ENCODE assay signal across 1 cellular context in the genomic region with DNA sequence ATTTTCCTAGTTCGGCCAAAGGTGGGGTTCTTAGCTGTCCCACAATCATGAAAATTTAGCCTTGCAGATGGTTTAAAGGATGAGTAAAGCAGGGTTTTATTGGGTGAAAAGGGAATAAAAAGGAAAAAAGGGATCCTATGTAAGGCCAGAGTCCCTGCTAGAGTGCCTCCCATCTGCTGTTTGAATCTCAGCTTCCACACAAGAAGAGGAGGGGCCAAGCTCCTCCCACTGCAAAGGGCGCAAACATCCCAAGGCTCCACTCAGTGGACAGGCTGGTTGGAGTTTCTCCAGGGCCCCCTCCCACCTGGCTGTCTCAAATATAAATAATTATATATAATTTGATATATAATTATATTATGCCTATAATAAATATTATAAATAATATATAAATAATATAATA.
TF ChIP-seq lines count a peak whose summit lies in the region.

No MANE protein-coding gene starts in this region.

TF ChIP-seq in GM23338, 12 proteins besides CTCF, POLR2A, EP300 and RAD21 (continued from another document):
- TF ChIP-seq, protein P1, sequence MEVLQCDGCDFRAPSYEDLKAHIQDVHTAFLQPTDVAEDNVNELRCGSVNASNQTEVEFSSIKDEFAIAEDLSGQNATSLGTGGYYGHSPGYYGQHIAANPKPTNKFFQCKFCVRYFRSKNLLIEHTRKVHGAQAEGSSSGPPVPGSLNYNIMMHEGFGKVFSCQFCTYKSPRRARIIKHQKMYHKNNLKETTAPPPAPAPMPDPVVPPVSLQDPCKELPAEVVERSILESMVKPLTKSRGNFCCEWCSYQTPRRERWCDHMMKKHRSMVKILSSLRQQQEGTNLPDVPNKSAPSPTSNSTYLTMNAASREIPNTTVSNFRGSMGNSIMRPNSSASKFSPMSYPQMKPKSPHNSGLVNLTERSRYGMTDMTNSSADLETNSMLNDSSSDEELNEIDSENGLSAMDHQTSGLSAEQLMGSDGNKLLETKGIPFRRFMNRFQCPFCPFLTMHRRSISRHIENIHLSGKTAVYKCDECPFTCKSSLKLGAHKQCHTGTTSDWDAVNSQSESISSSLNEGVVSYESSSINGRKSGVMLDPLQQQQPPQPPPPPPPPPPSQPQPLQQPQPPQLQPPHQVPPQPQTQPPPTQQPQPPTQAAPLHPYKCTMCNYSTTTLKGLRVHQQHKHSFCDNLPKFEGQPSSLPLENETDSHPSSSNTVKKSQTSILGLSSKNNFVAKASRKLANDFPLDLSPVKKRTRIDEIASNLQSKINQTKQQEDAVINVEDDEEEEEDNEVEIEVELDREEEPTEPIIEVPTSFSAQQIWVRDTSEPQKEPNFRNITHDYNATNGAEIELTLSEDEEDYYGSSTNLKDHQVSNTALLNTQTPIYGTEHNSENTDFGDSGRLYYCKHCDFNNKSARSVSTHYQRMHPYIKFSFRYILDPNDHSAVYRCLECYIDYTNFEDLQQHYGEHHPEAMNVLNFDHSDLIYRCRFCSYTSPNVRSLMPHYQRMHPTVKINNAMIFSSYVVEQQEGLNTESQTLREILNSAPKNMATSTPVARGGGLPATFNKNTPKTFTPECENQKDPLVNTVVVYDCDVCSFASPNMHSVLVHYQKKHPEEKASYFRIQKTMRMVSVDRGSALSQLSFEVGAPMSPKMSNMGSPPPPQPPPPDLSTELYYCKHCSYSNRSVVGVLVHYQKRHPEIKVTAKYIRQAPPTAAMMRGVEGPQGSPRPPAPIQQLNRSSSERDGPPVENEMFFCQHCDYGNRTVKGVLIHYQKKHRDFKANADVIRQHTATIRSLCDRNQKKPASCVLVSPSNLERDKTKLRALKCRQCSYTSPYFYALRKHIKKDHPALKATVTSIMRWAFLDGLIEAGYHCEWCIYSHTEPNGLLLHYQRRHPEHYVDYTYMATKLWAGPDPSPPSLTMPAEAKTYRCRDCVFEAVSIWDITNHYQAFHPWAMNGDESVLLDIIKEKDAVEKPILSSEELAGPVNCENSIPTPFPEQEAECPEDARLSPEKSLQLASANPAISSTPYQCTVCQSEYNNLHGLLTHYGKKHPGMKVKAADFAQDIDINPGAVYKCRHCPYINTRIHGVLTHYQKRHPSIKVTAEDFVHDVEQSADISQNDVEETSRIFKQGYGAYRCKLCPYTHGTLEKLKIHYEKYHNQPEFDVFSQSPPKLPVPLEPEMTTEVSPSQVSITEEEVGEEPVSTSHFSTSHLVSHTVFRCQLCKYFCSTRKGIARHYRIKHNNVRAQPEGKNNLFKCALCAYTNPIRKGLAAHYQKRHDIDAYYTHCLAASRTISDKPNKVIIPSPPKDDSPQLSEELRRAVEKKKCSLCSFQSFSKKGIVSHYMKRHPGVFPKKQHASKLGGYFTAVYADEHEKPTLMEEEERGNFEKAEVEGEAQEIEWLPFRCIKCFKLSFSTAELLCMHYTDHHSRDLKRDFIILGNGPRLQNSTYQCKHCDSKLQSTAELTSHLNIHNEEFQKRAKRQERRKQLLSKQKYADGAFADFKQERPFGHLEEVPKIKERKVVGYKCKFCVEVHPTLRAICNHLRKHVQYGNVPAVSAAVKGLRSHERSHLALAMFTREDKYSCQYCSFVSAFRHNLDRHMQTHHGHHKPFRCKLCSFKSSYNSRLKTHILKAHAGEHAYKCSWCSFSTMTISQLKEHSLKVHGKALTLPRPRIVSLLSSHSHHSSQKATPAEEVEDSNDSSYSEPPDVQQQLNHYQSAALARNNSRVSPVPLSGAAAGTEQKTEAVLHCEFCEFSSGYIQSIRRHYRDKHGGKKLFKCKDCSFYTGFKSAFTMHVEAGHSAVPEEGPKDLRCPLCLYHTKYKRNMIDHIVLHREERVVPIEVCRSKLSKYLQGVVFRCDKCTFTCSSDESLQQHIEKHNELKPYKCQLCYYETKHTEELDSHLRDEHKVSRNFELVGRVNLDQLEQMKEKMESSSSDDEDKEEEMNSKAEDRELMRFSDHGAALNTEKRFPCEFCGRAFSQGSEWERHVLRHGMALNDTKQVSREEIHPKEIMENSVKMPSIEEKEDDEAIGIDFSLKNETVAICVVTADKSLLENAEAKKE (CRISPR knock-in tag; IDR thresholded peaks at IDR 0.05), result no peak
- TF ChIP-seq POLR2AphosphoS5 (IDR thresholded peaks at IDR 0.05; ENCODE audit: low read depth), result no peak
